In genomic region chr1:168972887-168973286, GRCh38 we compare ENCODE assay signal across 17 cellular contexts.
DNase-seq lines count a peak whose midpoint lies in the region; ATAC-seq lines count a peak whose summit lies in the region.
"Had no signal": no experiment of that assay in that cellular context is flagged by ENCODE, and none has a peak within 500 bp of the region (broad histone marks: within the 10 kb centered on the region; RNA-seq: fewer than 3 reads in every experiment).

No MANE protein-coding gene starts in this region.

- ATAC-seq in left colon (peak; percentile 20), HG03039 (IDR thresholded peaks at IDR 0.05; ENCODE audit: unreplicated experiment) (no peak), GM21528 (IDR thresholded peaks at IDR 0.05; ENCODE audit: low FRiP score, unreplicated experiment) (no peak)
- ATAC-seq: activated CD8-positive, alpha-beta memory T cell treated with anti-CD3 and anti-CD28 coated beads, Interleukin-2, amount 10 ng/mL, durations not matched to agents 7 days and 5 days; heart left ventricle had no signal

- peak; percentile 78 for DNase-seq in NCI-H1092 (lab: John Stamatoyannopoulos, UW)
- DNase-seq in NCI-H1092 treated with DMSO at 0.1 percent for 48 hours (lab: John Stamatoyannopoulos, UW): no peak
- DNase-seq in NCI-H345 treated with DMSO at 0.1 percent for 48 hours (lab: John Stamatoyannopoulos, UW; ENCODE audit: unreplicated experiment): peak; percentile 29
- no peak for DNase-seq in left colon
- no peak for DNase-seq in dedifferentiated amniotic fluid mesenchymal stem cell (ENCODE audit: extremely low spot score)
- DNase-seq: activated CD4-positive, alpha-beta T cell treated with anti-CD3 and anti-CD28 coated beads for 4 hours; activated CD8-positive, alpha-beta memory T cell treated with anti-CD3 and anti-CD28 coated beads, Interleukin-2, amount 10 ng/mL, durations not matched to agents 7 days and 5 days; caudate nucleus; heart left ventricle; immature natural killer cell; mesenchymal stem cell; NCI-H146; nephron progenitor cell; tibial artery had no signal

- H3K4me3 ChIP-seq in stomach smooth muscle (ENCODE audit: low read length in 2 of 2): no peak overlapping the region
- H3K4me3 ChIP-seq: heart left ventricle, tibial artery had no signal

- no peaks in the 10 kb centered on the region for H3K27me3 ChIP-seq in stomach smooth muscle (ENCODE audit: control insufficient read depth in 1 of 2, insufficient read depth in 2 of 2, low read length in 2 of 2)
- H3K27me3 ChIP-seq: heart left ventricle, tibial artery had no signal

- no peaks in the 10 kb centered on the region for H3K9me3 ChIP-seq in stomach smooth muscle (ENCODE audit: control insufficient read depth in 2 of 2, low read length in 2 of 2)
- H3K9me3 ChIP-seq: heart left ventricle, tibial artery had no signal

- peaks cover 9% of the 10 kb centered on the region for H3K4me1 ChIP-seq in stomach smooth muscle (ENCODE audit: control insufficient read depth, insufficient read depth, low read length)
- H3K4me1 ChIP-seq: tibial artery had no signal

- H3K9ac ChIP-seq in stomach smooth muscle (ENCODE audit: low read length in 2 of 2): no peak overlapping the region

- H3K27ac ChIP-seq in stomach smooth muscle (ENCODE audit: low read length): peak overlapping the region; percentile 56
- H3K27ac ChIP-seq: heart left ventricle, tibial artery had no signal

- H3K36me3 ChIP-seq in stomach smooth muscle (ENCODE audit: control insufficient read depth in 2 of 2, insufficient read depth in 2 of 2, low read length in 2 of 2): no peaks in the 10 kb centered on the region
- H3K36me3 ChIP-seq: heart left ventricle, tibial artery had no signal

- intact Hi-C loops in left colon (cut with DNase I, micrococcal nuclease): no loop called here

Comparison
In these comparisons a context has a peak if more than half of its experiments do, and no peak if none do; other contexts are left out.
1. DNase-seq: peak in NCI-H1092 (single experiment) and NCI-H345 treated with DMSO at 0.1 percent for 48 hours (single experiment); none in NCI-H1092 treated with DMSO at 0.1 percent for 48 hours (single experiment), left colon (0 of 2) and dedifferentiated amniotic fluid mesenchymal stem cell (single experiment).